15 cellular contexts compared by ENCODE assay signal in genomic region chr2:215900203-215900611, GRCh38.
DNase-seq lines count a peak whose midpoint lies in the region; ATAC-seq and TF ChIP-seq lines count a peak whose summit lies in the region.
"Had no signal": no experiment of that assay in that cellular context is flagged by ENCODE, and none has a peak within 500 bp of the region (broad histone marks: within the 10 kb centered on the region; RNA-seq: fewer than 3 reads in every experiment).

No MANE protein-coding gene starts in this region.

- no peak overlapping the region for H3K4me3 ChIP-seq in epithelial cell of esophagus (ENCODE audit: low read length)
- H3K4me3 ChIP-seq: esophagus muscularis mucosa, thyroid gland had no signal

- ATAC-seq in omental fat pad (ENCODE audit: low FRiP score) (peak; percentile 71), GM19455 (IDR thresholded peaks at IDR 0.05; ENCODE audit: unreplicated experiment) (no peak), SK-N-SH treated with all-trans-retinoic acid at 6 μM for 48 hours (no peak)
- ATAC-seq: left colon, Panc1 had no signal

- DNase-seq in GM03348 (ENCODE audit: low spot score) (peak; percentile 71), NCI-H226 (peak; percentile 22), epithelial cell of esophagus (ENCODE audit: low read depth) (peak; percentile 84), omental fat pad (ENCODE audit: low spot score) (peak; percentile 48), NAMALWA (ENCODE audit: low spot score) (no peak)
- DNase-seq in stimulated activated naive CD4-positive, alpha-beta T cell (lab: John Stamatoyannopoulos, UW) = no peak
- DNase-seq: brain microvascular endothelial cell, Calu3, left colon, NCI-H1694, thyroid gland had no signal

- no peak for TF ChIP-seq CTCF in epithelial cell of esophagus (IDR thresholded peaks at IDR 0.05; ENCODE audit: insufficient read depth, low read depth, low read length, missing control alignments)
- TF ChIP-seq CTCF in omental fat pad (IDR thresholded peaks at IDR 0.05) = no peak

TF ChIP-seq in SK-N-SH treated with all-trans-retinoic acid at 6 μM for 48 hours, 23 proteins besides CTCF, POLR2A, EP300 and RAD21:
- TF ChIP-seq, protein P1, sequence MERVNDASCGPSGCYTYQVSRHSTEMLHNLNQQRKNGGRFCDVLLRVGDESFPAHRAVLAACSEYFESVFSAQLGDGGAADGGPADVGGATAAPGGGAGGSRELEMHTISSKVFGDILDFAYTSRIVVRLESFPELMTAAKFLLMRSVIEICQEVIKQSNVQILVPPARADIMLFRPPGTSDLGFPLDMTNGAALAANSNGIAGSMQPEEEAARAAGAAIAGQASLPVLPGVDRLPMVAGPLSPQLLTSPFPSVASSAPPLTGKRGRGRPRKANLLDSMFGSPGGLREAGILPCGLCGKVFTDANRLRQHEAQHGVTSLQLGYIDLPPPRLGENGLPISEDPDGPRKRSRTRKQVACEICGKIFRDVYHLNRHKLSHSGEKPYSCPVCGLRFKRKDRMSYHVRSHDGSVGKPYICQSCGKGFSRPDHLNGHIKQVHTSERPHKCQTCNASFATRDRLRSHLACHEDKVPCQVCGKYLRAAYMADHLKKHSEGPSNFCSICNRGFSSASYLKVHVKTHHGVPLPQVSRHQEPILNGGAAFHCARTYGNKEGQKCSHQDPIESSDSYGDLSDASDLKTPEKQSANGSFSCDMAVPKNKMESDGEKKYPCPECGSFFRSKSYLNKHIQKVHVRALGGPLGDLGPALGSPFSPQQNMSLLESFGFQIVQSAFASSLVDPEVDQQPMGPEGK (CRISPR knock-in tag; IDR thresholded peaks at IDR 0.05; ENCODE audit: borderline replicate concordance) = no peak
- no peak for TF ChIP-seq TCF4 (CRISPR knock-in tag; IDR thresholded peaks at IDR 0.05; ENCODE audit: borderline replicate concordance)
- no peak for TF ChIP-seq SNAI2 (CRISPR knock-in tag; IDR thresholded peaks at IDR 0.05)
- no peak for TF ChIP-seq ARNTL (CRISPR knock-in tag; IDR thresholded peaks at IDR 0.05; ENCODE audit: borderline replicate concordance, low read depth)
- no peak for TF ChIP-seq BACH2 (CRISPR knock-in tag; IDR thresholded peaks at IDR 0.05; ENCODE audit: borderline replicate concordance)
- TF ChIP-seq, protein P2, sequence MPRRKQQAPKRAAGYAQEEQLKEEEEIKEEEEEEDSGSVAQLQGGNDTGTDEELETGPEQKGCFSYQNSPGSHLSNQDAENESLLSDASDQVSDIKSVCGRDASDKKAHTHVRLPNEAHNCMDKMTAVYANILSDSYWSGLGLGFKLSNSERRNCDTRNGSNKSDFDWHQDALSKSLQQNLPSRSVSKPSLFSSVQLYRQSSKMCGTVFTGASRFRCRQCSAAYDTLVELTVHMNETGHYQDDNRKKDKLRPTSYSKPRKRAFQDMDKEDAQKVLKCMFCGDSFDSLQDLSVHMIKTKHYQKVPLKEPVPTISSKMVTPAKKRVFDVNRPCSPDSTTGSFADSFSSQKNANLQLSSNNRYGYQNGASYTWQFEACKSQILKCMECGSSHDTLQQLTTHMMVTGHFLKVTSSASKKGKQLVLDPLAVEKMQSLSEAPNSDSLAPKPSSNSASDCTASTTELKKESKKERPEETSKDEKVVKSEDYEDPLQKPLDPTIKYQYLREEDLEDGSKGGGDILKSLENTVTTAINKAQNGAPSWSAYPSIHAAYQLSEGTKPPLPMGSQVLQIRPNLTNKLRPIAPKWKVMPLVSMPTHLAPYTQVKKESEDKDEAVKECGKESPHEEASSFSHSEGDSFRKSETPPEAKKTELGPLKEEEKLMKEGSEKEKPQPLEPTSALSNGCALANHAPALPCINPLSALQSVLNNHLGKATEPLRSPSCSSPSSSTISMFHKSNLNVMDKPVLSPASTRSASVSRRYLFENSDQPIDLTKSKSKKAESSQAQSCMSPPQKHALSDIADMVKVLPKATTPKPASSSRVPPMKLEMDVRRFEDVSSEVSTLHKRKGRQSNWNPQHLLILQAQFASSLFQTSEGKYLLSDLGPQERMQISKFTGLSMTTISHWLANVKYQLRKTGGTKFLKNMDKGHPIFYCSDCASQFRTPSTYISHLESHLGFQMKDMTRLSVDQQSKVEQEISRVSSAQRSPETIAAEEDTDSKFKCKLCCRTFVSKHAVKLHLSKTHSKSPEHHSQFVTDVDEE (CRISPR knock-in tag; IDR thresholded peaks at IDR 0.05) = no peak
- TF ChIP-seq ESRRG (CRISPR knock-in tag; IDR thresholded peaks at IDR 0.05) = no peak

Comparison
In these comparisons a context has a peak if more than half of its experiments do, and no peak if none do; other contexts are left out.
1. DNase-seq: peak in GM03348 (single experiment), NCI-H226 (single experiment), epithelial cell of esophagus (single experiment) and omental fat pad (single experiment); none in NAMALWA (single experiment) and stimulated activated naive CD4-positive, alpha-beta T cell (0 of 6).